In the genomic region with DNA sequence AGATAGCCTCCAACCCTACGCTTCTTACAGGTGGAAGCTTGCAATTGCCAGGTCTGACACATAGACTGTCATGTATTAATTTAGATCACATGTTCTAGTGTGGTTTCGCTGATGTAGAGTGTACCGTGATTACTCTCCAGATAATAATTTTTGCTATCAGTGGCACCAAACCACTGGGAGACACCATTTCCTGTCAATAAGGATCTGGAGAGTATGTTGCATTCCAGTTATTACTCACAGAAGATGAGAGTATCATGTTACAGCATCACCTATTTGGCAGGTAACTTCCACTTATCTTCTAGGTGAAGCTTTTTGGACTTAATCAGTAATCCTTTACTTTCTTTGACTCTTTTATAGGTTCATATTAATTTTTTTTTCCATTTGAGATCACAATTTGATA, we compare ENCODE assay signal across 25 cellular contexts.
DNase-seq lines count a peak whose midpoint lies in the region; FAIRE-seq and TF ChIP-seq lines count a peak whose summit lies in the region.
"Had no signal": no experiment of that assay in that cellular context is flagged by ENCODE, and none has a peak within 500 bp of the region (broad histone marks: within the 10 kb centered on the region; RNA-seq: fewer than 3 reads in every experiment).

No MANE protein-coding gene starts in this region.

- FAIRE-seq in bronchial epithelial cell (lab: Jason Lieb, UNC), result no peak

- DNase-seq in DMS153 treated with DMSO at 0.1 percent for 48 hours (lab: John Stamatoyannopoulos, UW; ENCODE audit: unreplicated experiment) (peak; percentile 18), NCI-H1105 treated with DMSO at 0.1 percent for 48 hours (lab: John Stamatoyannopoulos, UW) (peak; percentile 61), NCI-H748 treated with DMSO at 0.1 percent for 48 hours (lab: John Stamatoyannopoulos, UW) (peak; percentile 33), bronchial epithelial cell (ENCODE audit: low read depth) (peak; percentile 88), HT-29 (ENCODE audit: low spot score) (no peak), COLO829 (ENCODE audit: low spot score) (no peak), NOMO-1 (lab: John Stamatoyannopoulos, UW; ENCODE audit: unreplicated experiment in 2 of 2) (no peak)
- DNase-seq: activated CD4-positive, alpha-beta memory T cell treated with anti-CD3 and anti-CD28 coated beads, Interleukin-2, amount 10 ng/mL, durations not matched to agents 7 days and 5 days; activated CD4-positive, alpha-beta T cell treated with anti-CD3 and anti-CD28 coated beads for 1 hour; activated CD8-positive, alpha-beta memory T cell treated with anti-CD3 and anti-CD28 coated beads, Interleukin-2, amount 50 U/mL, for 4 hours; activated naive CD4-positive, alpha-beta T cell treated with Interleukin-2 at 50 U/mL for 16 hours; AML-193; CD4-positive, alpha-beta T cell; endodermal cell; foreskin fibroblast; heart left ventricle; islet precursor cell; NCI-H2081 treated with DMSO at 0.1 percent for 48 hours; NCI-H82; right cardiac atrium had no signal

- TF ChIP-seq CTCF in bronchial epithelial cell (IDR thresholded peaks at IDR 0.05; ENCODE audit: insufficient read depth, low read length, severe bottlenecking), result no peak

- no peaks in the 10 kb centered on the region for H3K36me3 ChIP-seq in bronchial epithelial cell (ENCODE audit: control insufficient read depth, insufficient read depth, low read length)
- H3K36me3 ChIP-seq: heart left ventricle, thoracic aorta had no signal

- no peak overlapping the region for H3K4me3 ChIP-seq in bronchial epithelial cell (ENCODE audit: low read depth, low read length)
- H3K4me3 ChIP-seq: esophagus muscularis mucosa, GM23338, heart left ventricle, SK-N-MC, smooth muscle cell, thoracic aorta had no signal

- no peaks in the 10 kb centered on the region for H3K27me3 ChIP-seq in bronchial epithelial cell (ENCODE audit: control insufficient read depth, insufficient read depth, low read length)
- H3K27me3 ChIP-seq: esophagus muscularis mucosa, heart left ventricle had no signal

Comparison
In these comparisons a context has a peak if more than half of its experiments do, and no peak if none do; other contexts are left out.
1. DNase-seq: peak in DMS153 treated with DMSO at 0.1 percent for 48 hours (single experiment), NCI-H1105 treated with DMSO at 0.1 percent for 48 hours (single experiment), NCI-H748 treated with DMSO at 0.1 percent for 48 hours (single experiment) and bronchial epithelial cell (single experiment); none in HT-29 (single experiment), COLO829 (single experiment) and NOMO-1 (0 of 2).